ENCODE assay signal across 8 cellular contexts in the genomic region with DNA sequence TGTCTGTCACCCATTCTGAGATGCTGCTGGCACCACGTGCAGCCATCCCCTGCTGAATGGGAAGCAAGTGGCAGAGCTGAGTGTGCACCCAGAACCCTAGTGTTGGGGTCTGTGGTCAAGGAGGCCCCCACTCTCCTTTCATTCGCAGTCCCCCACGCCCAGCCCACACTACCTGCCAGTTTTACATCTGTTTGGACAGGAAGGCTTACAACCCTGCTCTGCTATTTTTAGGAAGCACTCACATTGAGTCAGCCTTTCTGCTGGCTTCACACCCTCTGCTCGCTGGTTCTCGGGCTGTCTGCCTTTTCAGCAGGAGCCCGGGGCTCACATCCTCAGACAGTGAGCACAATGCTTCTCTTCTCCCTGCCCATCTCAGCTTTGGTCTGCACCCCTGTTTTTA. TPM values are rescaled to one million over a fixed set of nuclear protein-coding genes. Genes with fewer than 3 reads are reported as not detected.
DNase-seq lines count a peak whose midpoint lies in the region; ATAC-seq and TF ChIP-seq lines count a peak whose summit lies in the region.

No MANE protein-coding gene starts in this region.

- H3K27me3 ChIP-seq in osteoblast (ENCODE audit: insufficient read depth, low read length) (no peaks in the 10 kb centered on the region), upper lobe of left lung (no peaks in the 10 kb centered on the region)

- DNase-seq in RPMI7951 (ENCODE audit: low read depth) (peak; percentile 28), osteoblast (ENCODE audit: insufficient read length, low spot score, missing footprints) (no peak), upper lobe of left lung (no peak), DMS53 (lab: John Stamatoyannopoulos, UW) (no peak), NCI-H226 (no peak)
- no peak for DNase-seq in activated CD4-positive, alpha-beta T cell treated with anti-CD3 and anti-CD28 coated beads, Interleukin-2, amount 50 U/mL, for 48 hours

- WGBS in upper lobe of left lung, 2 donors, result 51 to 62% methylated on average over 6 of the region's 6 CpGs

- peaks cover 11% of the 10 kb centered on the region for H3K4me1 ChIP-seq in osteoblast (ENCODE audit: insufficient read depth, low read length)
- H3K4me1 ChIP-seq in upper lobe of left lung, result peaks cover 11 to 13% (median 12%) of the 10 kb centered on the region in 4 donors

- TF ChIP-seq EP300 in upper lobe of left lung (IDR thresholded peaks at IDR 0.05), result no peak

- no peaks in the 10 kb centered on the region for H3K9me3 ChIP-seq in osteoblast (ENCODE audit: low read depth, low read length)
- H3K9me3 ChIP-seq in upper lobe of left lung, result no peaks in the 10 kb centered on the region

- TF ChIP-seq POLR2A in upper lobe of left lung (IDR thresholded peaks at IDR 0.05), result no peak

- H3K4me2 ChIP-seq in osteoblast (ENCODE audit: insufficient read depth, low read length), result no peak overlapping the region

- H3K36me3 ChIP-seq in osteoblast (ENCODE audit: insufficient read depth, low read length), result no peaks in the 10 kb centered on the region
- no peaks in the 10 kb centered on the region for H3K36me3 ChIP-seq in upper lobe of left lung

- H4K20me1 ChIP-seq in osteoblast (ENCODE audit: insufficient read depth, low read length), result no peaks in the 10 kb centered on the region

- H3K4me3 ChIP-seq in osteoblast (ENCODE audit: insufficient read depth, low read length), result no peak overlapping the region
- no peak overlapping the region for H3K4me3 ChIP-seq in upper lobe of left lung

- TF ChIP-seq CTCF in osteoblast (IDR thresholded peaks at IDR 0.05; ENCODE audit: extremely low read depth, low read depth, low read length) (no peak), upper lobe of left lung (IDR thresholded peaks at IDR 0.05) (no peak)

- ATAC-seq in GM18909 (IDR thresholded peaks at IDR 0.05; ENCODE audit: poor library complexity, unreplicated experiment) (peak; percentile 69), HG02588 (IDR thresholded peaks at IDR 0.05; ENCODE audit: unreplicated experiment) (peak; percentile 73), upper lobe of left lung (ENCODE audit: low FRiP score in 2 of 2) (no peak)

- H3K27ac ChIP-seq in osteoblast (ENCODE audit: low read depth, low read length), result no peak overlapping the region
- no peak overlapping the region for H3K27ac ChIP-seq in upper lobe of left lung

- H3K79me2 ChIP-seq in osteoblast (ENCODE audit: insufficient read depth, low read length), result no peaks in the 10 kb centered on the region

- H2AFZ ChIP-seq in osteoblast (ENCODE audit: low read length), result peak overlapping the region; percentile 24

RNA-seq across cellular contexts. Expression of a gene that starts 10.7 kb away (rescaled TPM):
- total RNA-seq in RPMI7951 (2014; rRNA removed; shearing (Covaris generic)), result 16.4 and 21.3 TPM in 2 replicates
- total RNA-seq in osteoblast (47.4 and 52.2 TPM in 2 replicates), upper lobe of left lung (10 to 100 TPM; 17.5 to 83.5 (median 36.5) TPM)

RNA-seq across cellular contexts. Expression of a gene that starts 41.0 kb away (rescaled TPM):
- total RNA-seq in RPMI7951 (2014; rRNA removed; shearing (Covaris generic)), result 4.2 and 5.6 TPM in 2 replicates
- total RNA-seq in osteoblast (7.7 and 8.7 TPM in 2 replicates), upper lobe of left lung (10 to 100 TPM in 2 of 6 donors, 1 to 10 TPM in 4; 4.4 to 16.8 (median 7.7) TPM)

Comparison
In these comparisons a context has a peak if more than half of its experiments do, and no peak if none do; other contexts are left out.
1. ATAC-seq: peak in GM18909 (single experiment) and HG02588 (single experiment); none in upper lobe of left lung (0 of 2).